1 cellular context compared by ENCODE assay signal in the genomic region with DNA sequence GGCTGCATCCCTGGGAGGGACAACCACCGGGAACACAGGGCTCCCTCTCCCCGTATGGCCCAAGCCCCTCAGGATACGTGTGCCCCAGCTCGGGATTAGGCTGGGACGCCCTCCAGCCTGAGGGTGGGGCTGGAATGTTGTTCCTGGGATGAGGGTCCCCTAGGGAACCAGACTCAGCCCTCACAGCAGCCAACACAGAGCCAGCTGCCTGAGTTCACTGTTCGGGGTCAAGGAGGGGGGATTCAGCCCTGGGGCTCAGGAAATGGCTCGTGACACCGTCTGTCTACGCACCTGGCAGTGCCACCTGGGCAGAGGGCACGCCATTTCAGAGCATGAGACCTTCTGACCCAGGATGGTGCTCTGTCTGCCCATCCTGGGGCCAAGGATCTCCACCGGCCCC.
A peak's percentile ranks its signal among the peaks of the same experiment; 100 is the strongest.
TF ChIP-seq lines count a peak whose summit lies in the region.

No MANE protein-coding gene starts in this region.

TF ChIP-seq in HepG2, 621 proteins besides CTCF, POLR2A, EP300 and RAD21:
- TF ChIP-seq ESRRA (CRISPR knock-in tag; IDR thresholded peaks at IDR 0.05; ENCODE audit: low read depth) (no peak), AGO2 (optimal IDR thresholded peaks at IDR 0.05; ENCODE audit: low read depth, low read length) (peak; percentile 6), HNRNPL (IDR thresholded peaks at IDR 0.05; ENCODE audit: low read depth, low read length) (peak; percentile 72)
